Comparison of ENCODE assay signal across 9 cellular contexts in genomic region chr13:29125145-29125933, GRCh38.
DNase-seq lines count a peak whose midpoint lies in the region; ATAC-seq and TF ChIP-seq lines count a peak whose summit lies in the region.
"Had no signal": no experiment of that assay in that cellular context is flagged by ENCODE, and none has a peak within 500 bp of the region (broad histone marks: within the 10 kb centered on the region; RNA-seq: fewer than 3 reads in every experiment).

No MANE protein-coding gene starts in this region.

- ATAC-seq in GM21529 (IDR thresholded peaks at IDR 0.05; ENCODE audit: unreplicated experiment) (peak; percentile 72), HG03442 (IDR thresholded peaks at IDR 0.05; ENCODE audit: unreplicated experiment) (peak; percentile 63), left lung (peak; percentile 65), esophagus mucosa (no peak)

- H3K4me3 ChIP-seq in left lung, result no peak overlapping the region
- no peak overlapping the region for H3K4me3 ChIP-seq in breast epithelium

- no peaks in the 10 kb centered on the region for H3K36me3 ChIP-seq in left lung
- no peaks in the 10 kb centered on the region for H3K36me3 ChIP-seq in breast epithelium

- intact Hi-C loops in left lung (cut with DNase I), result no loop called here
- intact Hi-C loops in breast epithelium (cut with DNase I; ENCODE audit: low total_unique reads), result no loop called here

- H3K27ac ChIP-seq in left lung, result no peak overlapping the region
- H3K27ac ChIP-seq in breast epithelium, result no peak overlapping the region

- TF ChIP-seq CTCF in left lung (IDR thresholded peaks at IDR 0.05), result no peak
- no peak for TF ChIP-seq CTCF in breast epithelium (IDR thresholded peaks at IDR 0.05)

- DNase-seq in DMS79 treated with DMSO at 0.1 percent for 48 hours (lab: John Stamatoyannopoulos, UW) (peak; percentile 5), DMS79 (lab: John Stamatoyannopoulos, UW) (no peak), left lung (no peak), NCI-H2081 treated with DMSO at 0.1 percent for 48 hours (lab: John Stamatoyannopoulos, UW) (no peak), breast epithelium (ENCODE audit: low spot score in 2 of 2) (no peak)
- DNase-seq: activated CD8-positive, alpha-beta memory T cell treated with anti-CD3 and anti-CD28 coated beads, Interleukin-2, amount 50 U/mL, for 48 hours had no signal

- H3K27me3 ChIP-seq in left lung, result no peaks in the 10 kb centered on the region
- H3K27me3 ChIP-seq in breast epithelium, result no peaks in the 10 kb centered on the region

- peaks cover 0 to 5% of the 10 kb centered on the region in 2 donors for H3K9me3 ChIP-seq in left lung
- H3K9me3 ChIP-seq in breast epithelium, result no peaks in the 10 kb centered on the region

- H3K4me1 ChIP-seq in left lung, result no peaks in the 10 kb centered on the region
- H3K4me1 ChIP-seq in breast epithelium, result no peaks in the 10 kb centered on the region

- no peak for TF ChIP-seq POLR2A in breast epithelium (IDR thresholded peaks at IDR 0.05)
